ENCODE assay signal across 10 cellular contexts in the genomic region with DNA sequence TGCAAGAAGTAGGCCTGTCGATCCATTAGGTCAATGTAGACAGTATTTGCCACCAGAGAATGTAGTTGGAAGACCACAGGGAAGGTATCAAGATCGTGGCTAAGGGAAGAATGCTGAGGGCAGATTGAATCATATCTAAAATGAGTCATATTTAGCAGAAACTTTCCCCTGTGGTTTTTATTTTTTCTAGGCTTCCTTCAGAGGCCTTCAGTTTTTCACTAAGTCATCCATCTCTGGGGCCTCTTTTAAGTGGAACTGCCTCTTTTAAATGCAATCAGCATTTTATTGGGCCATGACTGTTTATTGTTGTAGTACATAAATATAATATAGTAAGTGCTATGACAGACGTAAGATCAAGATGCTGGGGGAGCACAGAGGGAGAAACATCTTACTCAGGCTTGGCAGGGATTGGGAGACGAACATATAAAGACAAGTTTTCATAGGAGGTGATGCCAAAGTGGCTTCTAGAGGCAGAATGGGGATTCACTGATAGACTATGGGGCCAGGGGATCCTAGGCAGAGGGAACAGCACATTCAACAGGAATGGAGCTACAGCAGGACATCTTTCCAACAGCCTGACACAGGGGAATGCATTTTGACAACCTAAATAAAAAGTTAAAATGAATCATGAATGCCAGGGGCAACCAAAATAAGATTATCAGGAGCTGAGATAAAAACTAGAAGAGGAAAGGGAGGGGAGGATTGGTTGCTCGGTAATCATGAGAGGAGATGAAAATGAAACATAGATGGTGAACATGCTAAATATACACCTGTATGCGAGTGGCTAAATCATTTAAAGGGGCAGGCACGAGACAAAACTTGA. TPM values are rescaled to one million over a fixed set of nuclear protein-coding genes. Genes with fewer than 3 reads are reported as not detected.
A peak's percentile ranks its signal among the peaks of the same experiment; 100 is the strongest.
DNase-seq lines count a peak whose midpoint lies in the region; ATAC-seq, FAIRE-seq and TF ChIP-seq lines count a peak whose summit lies in the region.
"Had no signal": no experiment of that assay in that cellular context is flagged by ENCODE, and none has a peak within 500 bp of the region (broad histone marks: within the 10 kb centered on the region; RNA-seq: fewer than 3 reads in every experiment).

No MANE protein-coding gene starts in this region.

- peaks cover 1% of the 10 kb centered on the region for H3K36me3 Mint-ChIP-seq in activated naive CD4-positive, alpha-beta T cell treated with anti-CD3 and anti-CD28 coated beads, Interleukin-2, amount 50 U/mL, for 24 hours

- H3K27me3 ChIP-seq in HepG2 (ENCODE audit: control insufficient read depth in 1 of 2, insufficient read depth in 2 of 2, low read length in 2 of 2), result 0 out of 5 replicates have a peak, but pooled peaks cover 0 to 4% of the 10 kb centered on the region in 2 experiments
- H3K27me3 ChIP-seq: neutrophil had no signal

- no peak overlapping the region for H3K9ac ChIP-seq in HepG2 (ENCODE audit: insufficient read depth, low read depth, low read length)

- H3K27ac ChIP-seq in HepG2 (ENCODE audit: extremely low read length, insufficient read depth, low read length), result no peak overlapping the region
- H3K27ac ChIP-seq: neutrophil had no signal

- no TSS peak for BruUV-seq in HepG2 (replicated peaks; lab: Mats Ljungman, UMichigan)

- H3K27ac Mint-ChIP-seq in activated naive CD4-positive, alpha-beta T cell treated with anti-CD3 and anti-CD28 coated beads, Interleukin-2, amount 50 U/mL, for 24 hours, result peak overlapping the region; percentile 79
- peak overlapping the region; percentile 75 to 86 for H3K27ac Mint-ChIP-seq in stimulated activated naive CD8-positive, alpha-beta T cell treated with anti-CD3 and anti-CD28 coated beads, Interleukin-15, amount 100 ng/mL, for 72 hours

- no peak for FAIRE-seq in HepG2 (lab: Jason Lieb, UNC)

- peaks cover 6% of the 10 kb centered on the region for H3K27me3 Mint-ChIP-seq in activated naive CD4-positive, alpha-beta T cell treated with anti-CD3 and anti-CD28 coated beads, Interleukin-2, amount 50 U/mL, for 24 hours
- peaks cover 28% of the 10 kb centered on the region for H3K27me3 Mint-ChIP-seq in stimulated activated naive CD8-positive, alpha-beta T cell treated with anti-CD3 and anti-CD28 coated beads, Interleukin-15, amount 100 ng/mL, for 72 hours

- CTCF ChIA-PET in HepG2 (lab: Yijun Ruan, JAX; ENCODE audit: low intra/inter-chr PET ratio, low total read pairs), result no interaction called here

- no peak overlapping the region for H2AFZ ChIP-seq in HepG2 (ENCODE audit: low read length)

- no peaks in the 10 kb centered on the region for H3K9me3 Mint-ChIP-seq in activated naive CD4-positive, alpha-beta T cell treated with anti-CD3 and anti-CD28 coated beads, Interleukin-2, amount 50 U/mL, for 24 hours
- H3K9me3 Mint-ChIP-seq in stimulated activated naive CD8-positive, alpha-beta T cell treated with anti-CD3 and anti-CD28 coated beads, Interleukin-15, amount 100 ng/mL, for 72 hours, result no peaks in the 10 kb centered on the region

- ATAC-seq in HG03378 (IDR thresholded peaks at IDR 0.05; ENCODE audit: unreplicated experiment), result peak; percentile 77
- peak; percentile 91 for ATAC-seq in stimulated activated naive CD8-positive, alpha-beta T cell treated with anti-CD3 and anti-CD28 coated beads, Interleukin-15, amount 100 ng/mL, for 72 hours
- ATAC-seq in HepG2, result no peak
- no peak for ATAC-seq in HG03108 (IDR thresholded peaks at IDR 0.05; ENCODE audit: unreplicated experiment)

- no peak for TF ChIP-seq RAD21 in HepG2 (CRISPR knock-in tag; IDR thresholded peaks at IDR 0.05)

- in situ Hi-C loops in HepG2 (cut with HindIII; ENCODE audit: extremely low pct_ligation_motif_present, low pct_unique_long_range_greater_than_20kb), result no loop called here

- no peaks in the 10 kb centered on the region for H3K4me1 ChIP-seq in HepG2 (ENCODE audit: insufficient read depth, low read length)

- TF ChIP-seq POLR2A in HepG2 (IDR thresholded peaks at IDR 0.05; ENCODE audit: insufficient read depth in 1 of 2, low read depth in 2 of 2, low read length in 2 of 2), result no peak

- H4K20me1 ChIP-seq in HepG2 (ENCODE audit: insufficient read depth, low read length), result no peaks in the 10 kb centered on the region

- DNase-seq in activated naive CD4-positive, alpha-beta T cell treated with anti-CD3 and anti-CD28 coated beads, Interleukin-2, amount 50 U/mL, for 16 hours, result no peak
- peak; percentile 98 for DNase-seq in amniotic epithelial cell (ENCODE audit: low read depth)
- DNase-seq in stimulated activated naive CD8-positive, alpha-beta T cell treated with anti-CD3 and anti-CD28 coated beads, Interleukin-15, amount 100 ng/mL, for 72 hours, result no peak
- no peak for DNase-seq in HepG2 (ENCODE audit: low spot score)
- DNase-seq in LoVo (ENCODE audit: low spot score), result no peak
- DNase-seq: NCI-H1694 had no signal

- no peaks in the 10 kb centered on the region for H3K36me3 ChIP-seq in HepG2 (replicated peaks in 1 of 2; ENCODE audit: control insufficient read depth in 1 of 2, insufficient read depth in 2 of 2, low read length in 2 of 2)
- H3K36me3 ChIP-seq: neutrophil had no signal

- H3K4me3 Mint-ChIP-seq in activated naive CD4-positive, alpha-beta T cell treated with anti-CD3 and anti-CD28 coated beads, Interleukin-2, amount 50 U/mL, for 24 hours, result peak overlapping the region; percentile 45
- peak overlapping the region; percentile 30 to 38 for H3K4me3 Mint-ChIP-seq in stimulated activated naive CD8-positive, alpha-beta T cell treated with anti-CD3 and anti-CD28 coated beads, Interleukin-15, amount 100 ng/mL, for 72 hours

- no peaks in the 10 kb centered on the region for H3K9me3 ChIP-seq in HepG2 (ENCODE audit: low read length)
- H3K9me3 ChIP-seq: neutrophil had no signal

- no peak for TF ChIP-seq EP300 in HepG2 (IDR thresholded peaks at IDR 0.05; ENCODE audit: low read depth in 2 of 2, low read length in 2 of 2)
- TF ChIP-seq EP300 in HepG2 (CRISPR knock-in tag; IDR thresholded peaks at IDR 0.05; ENCODE audit: borderline replicate concordance), result no peak

- H3K4me3 ChIP-seq in HepG2 (replicated peaks in 1 of 3; ENCODE audit: insufficient read depth in 1 of 3, low read depth in 2 of 3, low read length in 3 of 3), result no peak overlapping the region

- no peak overlapping the region for H3K4me2 ChIP-seq in HepG2 (ENCODE audit: low read depth, low read length)

- H3K4me1 Mint-ChIP-seq in activated naive CD4-positive, alpha-beta T cell treated with anti-CD3 and anti-CD28 coated beads, Interleukin-2, amount 50 U/mL, for 24 hours, result peaks cover 12% of the 10 kb centered on the region
- H3K4me1 Mint-ChIP-seq in stimulated activated naive CD8-positive, alpha-beta T cell treated with anti-CD3 and anti-CD28 coated beads, Interleukin-15, amount 100 ng/mL, for 72 hours, result peaks cover 12% of the 10 kb centered on the region

- H3K79me2 ChIP-seq in HepG2 (ENCODE audit: insufficient read depth, low read length), result no peaks in the 10 kb centered on the region

- POLR2A ChIA-PET in HepG2 (lab: Yijun Ruan, JAX), result no interaction called here

- TF ChIP-seq CTCF in HepG2 (CRISPR knock-in tag; IDR thresholded peaks at IDR 0.05), result no peak

- WGBS in HepG2 (ENCODE audit: low lambda C conversion rate), result 10% methylated on average over 7 of the region's 7 CpGs

- intact Hi-C loops in HepG2 (cut with micrococcal nuclease; ENCODE audit: unreplicated experiment), result no loop called here

TF ChIP-seq in HepG2, 621 proteins besides CTCF, POLR2A, EP300 and RAD21 (continues in another document):
- TF ChIP-seq BRD4 (CRISPR knock-in tag; IDR thresholded peaks at IDR 0.05) (no peak), ZNF234 (CRISPR knock-in tag; conservative IDR thresholded peaks at IDR 0.05) (no peak), HNRNPUL1 (IDR thresholded peaks at IDR 0.05; ENCODE audit: low read depth, low read length) (no peak), RFX1 (IDR thresholded peaks at IDR 0.05) (no peak), ZNF775 (CRISPR knock-in tag; IDR thresholded peaks at IDR 0.05; ENCODE audit: borderline replicate concordance) (no peak), ZNF230 (CRISPR knock-in tag; IDR thresholded peaks at IDR 0.05) (no peak), NONO (IDR thresholded peaks at IDR 0.05) (no peak), NONO (CRISPR knock-in tag; conservative IDR thresholded peaks at IDR 0.05) (no peak)
- TF ChIP-seq, protein P1, sequence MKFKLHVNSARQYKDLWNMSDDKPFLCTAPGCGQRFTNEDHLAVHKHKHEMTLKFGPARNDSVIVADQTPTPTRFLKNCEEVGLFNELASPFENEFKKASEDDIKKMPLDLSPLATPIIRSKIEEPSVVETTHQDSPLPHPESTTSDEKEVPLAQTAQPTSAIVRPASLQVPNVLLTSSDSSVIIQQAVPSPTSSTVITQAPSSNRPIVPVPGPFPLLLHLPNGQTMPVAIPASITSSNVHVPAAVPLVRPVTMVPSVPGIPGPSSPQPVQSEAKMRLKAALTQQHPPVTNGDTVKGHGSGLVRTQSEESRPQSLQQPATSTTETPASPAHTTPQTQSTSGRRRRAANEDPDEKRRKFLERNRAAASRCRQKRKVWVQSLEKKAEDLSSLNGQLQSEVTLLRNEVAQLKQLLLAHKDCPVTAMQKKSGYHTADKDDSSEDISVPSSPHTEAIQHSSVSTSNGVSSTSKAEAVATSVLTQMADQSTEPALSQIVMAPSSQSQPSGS (CRISPR knock-in tag; IDR thresholded peaks at IDR 0.05), result no peak

RNA-seq across cellular contexts. Expression of a gene that starts 20.1 kb away (rescaled TPM):
- total RNA-seq in HepG2 (2016; rRNA removed; fragmentation: Illumina TruSeq; extraction: Trizol), result not detected in 2 replicates
- not detected in 2 replicates for total RNA-seq in HepG2 (2016; cell fraction: cytosol; rRNA removed; fragmentation: Illumina TruSeq; extraction: Trizol; ENCODE audit: low read depth)
- not detected in 2 replicates for total RNA-seq in HepG2 (2016; cell fraction: insoluble cytoplasmic fraction; rRNA removed; fragmentation: Illumina TruSeq; extraction: Trizol)
- not detected in 2 replicates for total RNA-seq in HepG2 (2016; cell fraction: membrane; rRNA removed; fragmentation: Illumina TruSeq; extraction: Trizol)
- not detected in 2 replicates for total RNA-seq in HepG2 (2016; cell fraction: nucleus; rRNA removed; fragmentation: Illumina TruSeq; extraction: Trizol)
- polyA plus RNA-seq in HepG2 (2011; rRNA removed), result not detected in 2 replicates
- not detected in 2 replicates for polyA plus RNA-seq in HepG2 (2011; cell fraction: cytosol; rRNA removed)
- polyA plus RNA-seq in HepG2 (2011; cell fraction: nucleus; rRNA removed), result not detected in 2 replicates
- polyA plus RNA-seq in HepG2 (2012), result not detected in 2 replicates
- not detected in 2 replicates for polyA plus RNA-seq in HepG2 (2016; cell fraction: cytosol; fragmentation: Illumina TruSeq; extraction: Trizol; ENCODE audit: low read depth)
- polyA plus RNA-seq in HepG2 (2016; cell fraction: insoluble cytoplasmic fraction; fragmentation: Illumina TruSeq; extraction: Trizol; ENCODE audit: low read depth), result not detected in 2 replicates
- not detected in 2 replicates for polyA plus RNA-seq in HepG2 (2016; cell fraction: membrane; fragmentation: Illumina TruSeq; extraction: Trizol; ENCODE audit: low read depth)
- polyA plus RNA-seq in HepG2 (2016; cell fraction: nucleus; fragmentation: Illumina TruSeq; extraction: Trizol; ENCODE audit: insufficient read depth, low read depth), result not detected in 2 replicates
- polyA minus RNA-seq in HepG2 (2011; rRNA and poly(A)+ RNA removed; ENCODE audit: low replicate concordance), result not detected in 2 replicates
- not detected in 2 replicates for polyA minus RNA-seq in HepG2 (2011; cell fraction: cytosol; rRNA and poly(A)+ RNA removed)
- not detected in 2 replicates for polyA minus RNA-seq in HepG2 (2011; cell fraction: nucleus; rRNA and poly(A)+ RNA removed)

Comparison
In these comparisons a context has a peak if more than half of its experiments do, and no peak if none do; other contexts are left out.
1. ATAC-seq: peak in HG03378 (single experiment) and stimulated activated naive CD8-positive, alpha-beta T cell treated with anti-CD3 and anti-CD28 coated beads, Interleukin-15, amount 100 ng/mL, for 72 hours (single experiment); none in HepG2 (single experiment) and HG03108 (single experiment).